ENCODE assay signal across 29 cellular contexts in the genomic region with DNA sequence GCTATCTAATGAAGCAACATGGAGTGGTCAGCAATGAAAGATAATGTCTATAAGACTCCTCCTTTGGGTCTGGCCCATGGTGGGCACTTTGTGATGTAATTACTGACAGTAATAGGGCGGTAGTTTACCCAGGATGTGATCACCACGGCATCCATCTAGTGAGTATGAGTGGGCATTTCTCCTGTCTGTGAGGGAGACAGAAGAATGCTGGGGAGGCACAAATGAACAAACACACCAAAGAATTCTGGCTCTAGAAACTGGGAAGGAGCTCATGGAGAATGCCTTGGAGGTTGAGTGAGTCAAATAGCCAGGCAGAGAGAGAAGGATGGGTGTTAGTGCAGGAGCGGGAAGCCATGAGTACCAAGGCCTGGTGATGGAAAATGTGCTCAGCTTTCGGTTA.
"Had no signal": no experiment of that assay in that cellular context is flagged by ENCODE, and none has a peak within 500 bp of the region (broad histone marks: within the 10 kb centered on the region; RNA-seq: fewer than 3 reads in every experiment).

No MANE protein-coding gene starts in this region.

- ATAC-seq: left colon; natural killer cell; pancreas; right cardiac atrium; sciatic nerve; stimulated activated effector memory CD8-positive, alpha-beta T cell treated with anti-CD3 and anti-CD28 coated beads, Interleukin-12 subunit alpha, Interleukin-12 subunit beta, amount 100 ng/mL, for 72 hours had no signal

- H3K27ac ChIP-seq: left lung, lower lobe of right lung, pancreas, prostate gland, skin epidermis, suprapubic skin, thoracic aorta, tibial artery, upper lobe of right lung had no signal

- H3K36me3 ChIP-seq: left lung, lower lobe of right lung, pancreas, prostate gland, suprapubic skin, thoracic aorta, tibial artery, upper lobe of right lung had no signal

- H3K27me3 ChIP-seq: left lung, pancreas, tibial artery, upper lobe of right lung had no signal

- H3K4me3 ChIP-seq: left lung, lower lobe of right lung, pancreas, prostate gland, skin epidermis, suprapubic skin, thoracic aorta, tibial artery, upper lobe of right lung had no signal

- DNase-seq: hypothalamus; immature natural killer cell; kidney; left colon; left lung; lower lobe of right lung; mammary epithelial cell; mesendoderm; naive B cell; natural killer cell; nephron progenitor cell; pancreas; posterior cingulate gyrus; retina; right cardiac atrium; stimulated activated CD4-positive, alpha-beta T cell treated with anti-CD3 and anti-CD28 coated beads, Interleukin-12 subunit alpha, Interleukin-12 subunit beta, amount 100 ng/mL, for 4 hours; stimulated activated CD4-positive, alpha-beta T cell treated with anti-CD3 and anti-CD28 coated beads, Interleukin-15, amount 100 ng/mL, for 24 hours; stimulated activated CD4-positive, alpha-beta T cell treated with anti-CD3 and anti-CD28 coated beads, Interleukin-2, amount 100 ng/mL, for 24 hours; stimulated activated CD4-positive, alpha-beta T cell treated with anti-CD3 and anti-CD28 coated beads, Interleukin-4, amount 100 ng/mL, for 1 hour; stimulated activated naive CD4-positive, alpha-beta T cell; tibial artery; trophoblast cell; upper lobe of right lung had no signal

- H3K4me1 ChIP-seq: left lung, lower lobe of right lung, pancreas, prostate gland, suprapubic skin, tibial artery, upper lobe of right lung had no signal

- H3K9me3 ChIP-seq: left lung, lower lobe of right lung, pancreas, prostate gland, suprapubic skin, thoracic aorta, tibial artery, upper lobe of right lung had no signal
